ENCODE assay signal across 7 cellular contexts in genomic region chr10:72244573-72245038, GRCh38. TPM values are rescaled to one million over a fixed set of nuclear protein-coding genes. Genes with fewer than 3 reads are reported as not detected.
DNase-seq lines count a peak whose midpoint lies in the region; ATAC-seq and TF ChIP-seq lines count a peak whose summit lies in the region.

No MANE protein-coding gene starts in this region.

- intact Hi-C loops in activated T-helper 2 cell treated with anti-CD3 and anti-CD28 coated beads, Interferon-gamma antibody, Interleukin-2, Interleukin-4, amounts not matched to agents 10 μg/mL and 5 μg/mL and 100 μg/mL, durations not matched to agents 14 hours and 24 hours and 36 hours (cut with micrococcal nuclease): loop anchor here (2.0 kb wide), 1 partner anchor 16 kb away; no protein-coding TSS in a partner anchor
- intact Hi-C loops in left lung (cut with DNase I): no loop called here

- no peaks in the 10 kb centered on the region for H3K27me3 ChIP-seq in left lung

- H3K27ac ChIP-seq in KOPT-K1 (ENCODE audit: low read depth, low read length, poor library complexity, severe bottlenecking) (peak overlapping the region; percentile 16), left lung (peak overlapping the region; percentile 60 to 61)

- peaks cover 3% of the 10 kb centered on the region for H3K36me3 Mint-ChIP-seq in activated T-helper 2 cell treated with anti-CD3 and anti-CD28 coated beads, Interferon-gamma antibody, Interleukin-2, Interleukin-4, amounts not matched to agents 10 μg/mL and 5 μg/mL and 100 μg/mL, durations not matched to agents 14 hours and 24 hours and 36 hours (ENCODE audit: low read depth)

- TF ChIP-seq CTCF in left lung (IDR thresholded peaks at IDR 0.05): no peak

- peaks cover 62 to 87% of the 10 kb centered on the region in 2 donors for H3K4me1 ChIP-seq in left lung

- H3K9me3 ChIP-seq in KOPT-K1 (ENCODE audit: insufficient read depth, low read length, poor library complexity, severe bottlenecking) (no peaks in the 10 kb centered on the region), left lung (no peaks in the 10 kb centered on the region)

- H3K4me1 Mint-ChIP-seq in activated T-helper 2 cell treated with anti-CD3 and anti-CD28 coated beads, Interferon-gamma antibody, Interleukin-2, Interleukin-4, amounts not matched to agents 10 μg/mL and 5 μg/mL and 100 μg/mL, durations not matched to agents 14 hours and 24 hours and 36 hours (ENCODE audit: low read depth): peaks cover 53% of the 10 kb centered on the region
- peaks cover 88% of the 10 kb centered on the region for H3K4me1 Mint-ChIP-seq in stimulated activated naive CD8-positive, alpha-beta T cell treated with anti-CD3 and anti-CD28 coated beads, Interleukin-15, amount 100 ng/mL, for 72 hours

- H3K9me3 Mint-ChIP-seq in activated T-helper 2 cell treated with anti-CD3 and anti-CD28 coated beads, Interferon-gamma antibody, Interleukin-2, Interleukin-4, amounts not matched to agents 10 μg/mL and 5 μg/mL and 100 μg/mL, durations not matched to agents 14 hours and 24 hours and 36 hours: no peaks in the 10 kb centered on the region
- no peaks in the 10 kb centered on the region for H3K9me3 Mint-ChIP-seq in stimulated activated naive CD8-positive, alpha-beta T cell treated with anti-CD3 and anti-CD28 coated beads, Interleukin-15, amount 100 ng/mL, for 72 hours

- no peaks in the 10 kb centered on the region for H3K27me3 Mint-ChIP-seq in activated T-helper 2 cell treated with anti-CD3 and anti-CD28 coated beads, Interferon-gamma antibody, Interleukin-2, Interleukin-4, amounts not matched to agents 10 μg/mL and 5 μg/mL and 100 μg/mL, durations not matched to agents 14 hours and 24 hours and 36 hours (ENCODE audit: low read depth)
- H3K27me3 Mint-ChIP-seq in stimulated activated naive CD8-positive, alpha-beta T cell treated with anti-CD3 and anti-CD28 coated beads, Interleukin-15, amount 100 ng/mL, for 72 hours: no peaks in the 10 kb centered on the region

- ATAC-seq in left lung (no peak), GM18909 (IDR thresholded peaks at IDR 0.05; ENCODE audit: poor library complexity, unreplicated experiment) (no peak), GM18907 (IDR thresholded peaks at IDR 0.05; ENCODE audit: unreplicated experiment) (no peak)
- no peak for ATAC-seq in stimulated activated naive CD8-positive, alpha-beta T cell treated with anti-CD3 and anti-CD28 coated beads, Interleukin-15, amount 100 ng/mL, for 72 hours

- H3K36me3 ChIP-seq in KOPT-K1 (ENCODE audit: insufficient read depth, low read length) (no peaks in the 10 kb centered on the region), left lung (no peaks in the 10 kb centered on the region)

- H3K27ac Mint-ChIP-seq in activated T-helper 2 cell treated with anti-CD3 and anti-CD28 coated beads, Interferon-gamma antibody, Interleukin-2, Interleukin-4, amounts not matched to agents 10 μg/mL and 5 μg/mL and 100 μg/mL, durations not matched to agents 14 hours and 24 hours and 36 hours: peak overlapping the region; percentile 63
- peak overlapping the region; percentile 75 to 95 for H3K27ac Mint-ChIP-seq in stimulated activated naive CD8-positive, alpha-beta T cell treated with anti-CD3 and anti-CD28 coated beads, Interleukin-15, amount 100 ng/mL, for 72 hours

- H3K4me3 ChIP-seq in left lung: no peak overlapping the region

- H3K4me3 Mint-ChIP-seq in activated T-helper 2 cell treated with anti-CD3 and anti-CD28 coated beads, Interferon-gamma antibody, Interleukin-2, Interleukin-4, amounts not matched to agents 10 μg/mL and 5 μg/mL and 100 μg/mL, durations not matched to agents 14 hours and 24 hours and 36 hours (ENCODE audit: low read depth): no peak overlapping the region
- H3K4me3 Mint-ChIP-seq in stimulated activated naive CD8-positive, alpha-beta T cell treated with anti-CD3 and anti-CD28 coated beads, Interleukin-15, amount 100 ng/mL, for 72 hours: peak overlapping the region; percentile 34 to 72

- no peak for DNase-seq in activated T-helper 2 cell treated with anti-CD3 and anti-CD28 coated beads, Interferon-gamma antibody, Interleukin-2, Interleukin-4, amounts not matched to agents 10 μg/mL and 5 μg/mL and 100 μg/mL, durations not matched to agents 14 hours and 24 hours and 36 hours (ENCODE audit: low spot score)
- no peak for DNase-seq in left lung
- DNase-seq in stimulated activated naive CD8-positive, alpha-beta T cell treated with anti-CD3 and anti-CD28 coated beads, Interleukin-15, amount 100 ng/mL, for 72 hours: no peak
- no peak for DNase-seq in stimulated activated CD4-positive, alpha-beta T cell treated with anti-CD3 and anti-CD28 coated beads, Interleukin-12 subunit alpha, Interleukin-12 subunit beta, amount 100 ng/mL, for 4 hours

RNA-seq across cellular contexts. Expression of gene ASCC1, which starts 28.5 kb away (rescaled TPM):
- total RNA-seq in activated T-helper 2 cell treated with anti-CD3 and anti-CD28 coated beads, Interferon-gamma antibody, Interleukin-2, Interleukin-4, amounts not matched to agents 10 μg/mL and 5 μg/mL and 100 μg/mL, durations not matched to agents 14 hours and 24 hours and 36 hours: 46.2 and 49.6 TPM in 2 replicates
- total RNA-seq in left lung: 10 to 100 TPM; 27.0 to 29.8 TPM

RNA-seq across cellular contexts. Expression of gene ANAPC16, which starts 28.8 kb away (rescaled TPM):
- total RNA-seq in activated T-helper 2 cell treated with anti-CD3 and anti-CD28 coated beads, Interferon-gamma antibody, Interleukin-2, Interleukin-4, amounts not matched to agents 10 μg/mL and 5 μg/mL and 100 μg/mL, durations not matched to agents 14 hours and 24 hours and 36 hours: 94.1 and 95.9 TPM in 2 replicates
- 10 to 100 TPM; 86.0 to 97.0 TPM for total RNA-seq in left lung

RNA-seq across cellular contexts. Expression of gene DDIT4, which starts 29.1 kb away (rescaled TPM):
- total RNA-seq in activated T-helper 2 cell treated with anti-CD3 and anti-CD28 coated beads, Interferon-gamma antibody, Interleukin-2, Interleukin-4, amounts not matched to agents 10 μg/mL and 5 μg/mL and 100 μg/mL, durations not matched to agents 14 hours and 24 hours and 36 hours: 543 and 569 TPM in 2 replicates
- total RNA-seq in left lung: 10 to 100 TPM; 40.7 to 73.8 TPM
